11 cellular contexts compared by ENCODE assay signal in genomic region chr18:11268691-11269686, GRCh38.
A peak's percentile ranks its signal among the peaks of the same experiment; 100 is the strongest.
DNase-seq lines count a peak whose midpoint lies in the region; TF ChIP-seq lines count a peak whose summit lies in the region.
"Had no signal": no experiment of that assay in that cellular context is flagged by ENCODE, and none has a peak within 500 bp of the region (broad histone marks: within the 10 kb centered on the region; RNA-seq: fewer than 3 reads in every experiment).

No MANE protein-coding gene starts in this region.

- H3K36me3 ChIP-seq in ectodermal cell (ENCODE audit: control insufficient read depth, insufficient read depth, low read length), result no peaks in the 10 kb centered on the region
- H3K36me3 ChIP-seq in mesenchymal stem cell (ENCODE audit: control insufficient read depth in 1 of 2, insufficient read depth in 2 of 2, low read depth in 1 of 2, low read length in 2 of 2), result no peaks in the 10 kb centered on the region
- H3K36me3 ChIP-seq in ovary, result no peaks in the 10 kb centered on the region

- no peak overlapping the region for H2BK5ac ChIP-seq in mesenchymal stem cell (ENCODE audit: low read depth, low read length, poor library complexity, severe bottlenecking)

- TF ChIP-seq CTCF in ovary (IDR thresholded peaks at IDR 0.05), result no peak

- H2BK12ac ChIP-seq in mesenchymal stem cell (ENCODE audit: low read length in 2 of 2), result no peak overlapping the region

- DNase-seq in M059J (ENCODE audit: low read depth), result peak; percentile 25
- DNase-seq in mesenchymal stem cell, result no peak
- peak; percentile 17 for DNase-seq in superior temporal gyrus (ENCODE audit: extremely low spot score)
- DNase-seq in ovary, result no peak
- DNase-seq in NCI-H1048 (lab: John Stamatoyannopoulos, UW), result no peak
- DNase-seq in activated naive CD4-positive, alpha-beta T cell treated with anti-CD3 and anti-CD28 coated beads for 36 hours, result no peak
- DNase-seq: activated naive CD4-positive, alpha-beta T cell treated with anti-CD3 and anti-CD28 coated beads, Interleukin-2, amount 10 ng/mL, durations not matched to agents 7 days and 5 days; cerebellar nuclear complex; mucosa of descending colon had no signal

- H2AFZ ChIP-seq in mesenchymal stem cell (ENCODE audit: low read depth, low read length), result no peak overlapping the region

- H2AK5ac ChIP-seq in mesenchymal stem cell (ENCODE audit: low read length, severe bottlenecking), result no peak overlapping the region

- H4K91ac ChIP-seq in mesenchymal stem cell (ENCODE audit: low read length), result no peak overlapping the region

- H3K4ac ChIP-seq in mesenchymal stem cell (ENCODE audit: low read depth in 1 of 2, low read length in 2 of 2), result no peak overlapping the region

- no peak for TF ChIP-seq EP300 in ovary (IDR thresholded peaks at IDR 0.05)

- no peak for TF ChIP-seq POLR2A in ovary (IDR thresholded peaks at IDR 0.05)

- no peak overlapping the region for H3K14ac ChIP-seq in mesenchymal stem cell (ENCODE audit: low read length in 2 of 2)

- H3K27me3 ChIP-seq in ectodermal cell (ENCODE audit: control insufficient read depth, insufficient read depth, low read length, poor library complexity, severe bottlenecking) (no peaks in the 10 kb centered on the region), mesenchymal stem cell (ENCODE audit: control insufficient read depth in 1 of 2, insufficient read depth in 1 of 2, low read length in 2 of 2) (no peaks in the 10 kb centered on the region), ovary (no peaks in the 10 kb centered on the region)

- H3K27ac Mint-ChIP-seq in activated naive CD4-positive, alpha-beta T cell treated with anti-CD3 and anti-CD28 coated beads for 36 hours, result no peak overlapping the region
- H3K27ac Mint-ChIP-seq: activated naive CD4-positive, alpha-beta T cell treated with anti-CD3 and anti-CD28 coated beads, Interleukin-2, amount 10 ng/mL, durations not matched to agents 7 days and 5 days had no signal

- H3K4me3 ChIP-seq in ectodermal cell (ENCODE audit: insufficient read depth, low read depth, low read length) (no peak overlapping the region), mesenchymal stem cell (ENCODE audit: insufficient read depth in 1 of 2, low read depth in 1 of 2, low read length in 2 of 2) (peak overlapping the region in 1 of 2 experiments; percentile 52), ovary (no peak overlapping the region)
- H3K4me3 ChIP-seq: mucosa of descending colon had no signal

- no peak overlapping the region for H2BK120ac ChIP-seq in mesenchymal stem cell (ENCODE audit: low read depth, low read length)

- no peak overlapping the region for H2BK15ac ChIP-seq in mesenchymal stem cell (ENCODE audit: low read depth, poor library complexity, severe bottlenecking)

- no peak overlapping the region for H3K23ac ChIP-seq in mesenchymal stem cell (ENCODE audit: low read length in 2 of 2)

- CTCF ChIA-PET in activated naive CD4-positive, alpha-beta T cell treated with anti-CD3 and anti-CD28 coated beads for 36 hours (lab: Charles Lee), result no interaction called here

- no peaks in the 10 kb centered on the region for H3K4me1 Mint-ChIP-seq in activated naive CD4-positive, alpha-beta T cell treated with anti-CD3 and anti-CD28 coated beads for 36 hours (ENCODE audit: low read depth)
- H3K4me1 Mint-ChIP-seq: activated naive CD4-positive, alpha-beta T cell treated with anti-CD3 and anti-CD28 coated beads, Interleukin-2, amount 10 ng/mL, durations not matched to agents 7 days and 5 days had no signal

- H3K4me3 Mint-ChIP-seq in activated naive CD4-positive, alpha-beta T cell treated with anti-CD3 and anti-CD28 coated beads for 36 hours, result no peak overlapping the region
- H3K4me3 Mint-ChIP-seq: activated naive CD4-positive, alpha-beta T cell treated with anti-CD3 and anti-CD28 coated beads, Interleukin-2, amount 10 ng/mL, durations not matched to agents 7 days and 5 days had no signal

- intact Hi-C loops in ovary (cut with DNase I), result no loop called here
- intact Hi-C loops in activated naive CD4-positive, alpha-beta T cell treated with anti-CD3 and anti-CD28 coated beads for 36 hours (cut with micrococcal nuclease), result no loop called here

- H3K27me3 Mint-ChIP-seq in activated naive CD4-positive, alpha-beta T cell treated with anti-CD3 and anti-CD28 coated beads for 36 hours (ENCODE audit: low read depth), result no peaks in the 10 kb centered on the region
- H3K27me3 Mint-ChIP-seq: activated naive CD4-positive, alpha-beta T cell treated with anti-CD3 and anti-CD28 coated beads, Interleukin-2, amount 10 ng/mL, durations not matched to agents 7 days and 5 days had no signal

- H3K4me2 ChIP-seq in mesenchymal stem cell (ENCODE audit: low read length, poor library complexity, severe bottlenecking), result no peak overlapping the region

- H3K9me3 Mint-ChIP-seq in activated naive CD4-positive, alpha-beta T cell treated with anti-CD3 and anti-CD28 coated beads for 36 hours, result peaks cover 7% of the 10 kb centered on the region

- no peak overlapping the region for H3K18ac ChIP-seq in mesenchymal stem cell (ENCODE audit: low read depth in 1 of 2, low read length in 2 of 2)

- no peaks in the 10 kb centered on the region for H3K9me3 ChIP-seq in ectodermal cell (ENCODE audit: control insufficient read depth, low read length)
- peaks cover 3% of the 10 kb centered on the region for H3K9me3 ChIP-seq in mesenchymal stem cell (ENCODE audit: control insufficient read depth, low read length)
- H3K9me3 ChIP-seq in ovary, result no peaks in the 10 kb centered on the region

- H3K4me1 ChIP-seq in ectodermal cell (ENCODE audit: control insufficient read depth, insufficient read depth, low read length) (no peaks in the 10 kb centered on the region), mesenchymal stem cell (ENCODE audit: control insufficient read depth, insufficient read depth, low read depth, low read length) (peaks cover 1% of the 10 kb centered on the region), ovary (ENCODE audit: insufficient read depth) (no peaks in the 10 kb centered on the region)

- H3K9ac ChIP-seq in mesenchymal stem cell (ENCODE audit: low read length), result peak overlapping the region; percentile 10

- 85 to 86% methylated on average over 16 to 18 of the region's 18 CpGs for WGBS in ectodermal cell, 2 experiments
- 84% methylated on average over 14 of the region's 18 CpGs for WGBS in mesenchymal stem cell
- 28 to 44% (median 33%) methylated on average over 18 of the region's 18 CpGs for WGBS in ovary, 3 donors

- H4K8ac ChIP-seq in mesenchymal stem cell (ENCODE audit: low read length), result no peak overlapping the region

- no peaks in the 10 kb centered on the region for H3K79me1 ChIP-seq in mesenchymal stem cell (replicated peaks; ENCODE audit: low read length, poor library complexity, severe bottlenecking)

- H3K36me3 Mint-ChIP-seq in activated naive CD4-positive, alpha-beta T cell treated with anti-CD3 and anti-CD28 coated beads for 36 hours (ENCODE audit: low read depth), result no peaks in the 10 kb centered on the region
- H3K36me3 Mint-ChIP-seq: activated naive CD4-positive, alpha-beta T cell treated with anti-CD3 and anti-CD28 coated beads, Interleukin-2, amount 10 ng/mL, durations not matched to agents 7 days and 5 days had no signal

- H3K27ac ChIP-seq in ectodermal cell (ENCODE audit: insufficient read depth, low read depth, low read length, poor library complexity, severe bottlenecking), result peak overlapping the region; percentile 48
- no peak overlapping the region for H3K27ac ChIP-seq in mesenchymal stem cell (ENCODE audit: low read length, poor library complexity, severe bottlenecking)
- no peak overlapping the region for H3K27ac ChIP-seq in ovary
- H3K27ac ChIP-seq: epithelial cell of prostate had no signal

Comparison
In these comparisons a context has a peak if more than half of its experiments do, and no peak if none do; other contexts are left out.
1. DNase-seq: peak in M059J (single experiment) and superior temporal gyrus (single experiment); none in mesenchymal stem cell (single experiment), ovary (0 of 5), NCI-H1048 (single experiment) and activated naive CD4-positive, alpha-beta T cell treated with anti-CD3 and anti-CD28 coated beads for 36 hours (single experiment).